ENCODE assay signal across 15 cellular contexts in the genomic region with DNA sequence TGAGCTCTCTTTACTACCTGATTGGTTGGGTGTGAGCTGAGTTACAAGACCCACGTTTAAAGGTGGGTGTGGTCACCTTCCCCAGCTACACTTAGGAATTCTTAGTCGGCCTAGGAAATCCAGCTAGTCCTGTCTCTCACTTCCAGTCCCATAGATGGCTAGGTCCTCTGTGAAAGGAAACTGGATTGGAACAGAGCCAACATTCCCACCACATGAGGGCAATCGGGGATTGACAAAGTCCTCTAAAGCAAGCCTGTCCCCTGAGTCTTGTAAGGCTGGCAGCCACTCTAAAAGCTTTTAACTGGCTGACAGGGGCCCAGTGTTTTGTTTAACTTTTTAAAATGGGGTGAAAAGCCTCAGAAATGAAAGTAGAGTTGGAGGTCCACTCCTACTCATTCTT.
"Had no signal": no experiment of that assay in that cellular context is flagged by ENCODE, and none has a peak within 500 bp of the region (broad histone marks: within the 10 kb centered on the region; RNA-seq: fewer than 3 reads in every experiment).

No MANE protein-coding gene starts in this region.

- H3K27me3 ChIP-seq: cardiac muscle cell, neutrophil, thyroid gland had no signal

- H3K4me1 Mint-ChIP-seq: activated naive CD4-positive, alpha-beta T cell treated with anti-CD3 and anti-CD28 coated beads, Interleukin-2, amount 10 ng/mL, durations not matched to agents 7 days and 5 days; stimulated activated naive B cell treated with anti-CD40 and anti-IgM and Interleukin-4, amounts not matched to agents 10 μg/mL and 1 μg/mL and 100 μg/mL, for 72 hours had no signal

- H3K27ac ChIP-seq: cardiac muscle cell, left ventricle myocardium inferior, neutrophil, skin epidermis, thyroid gland had no signal

- H3K4me1 ChIP-seq: left ventricle myocardium inferior, thyroid gland had no signal

- H3K4me3 ChIP-seq: cardiac muscle cell, left ventricle myocardium inferior, mucosa of descending colon, skin epidermis, thyroid gland had no signal

- H3K4me3 Mint-ChIP-seq: activated naive CD4-positive, alpha-beta T cell treated with anti-CD3 and anti-CD28 coated beads, Interleukin-2, amount 10 ng/mL, durations not matched to agents 7 days and 5 days; activated T-cell treated with anti-CD3 and anti-CD28 coated beads, Interleukin-2, amount 50 U/mL, for 24 hours; naive thymus-derived CD4-positive, alpha-beta T cell; stimulated activated naive B cell treated with anti-CD40 and anti-IgM and Interleukin-4, amounts not matched to agents 10 μg/mL and 1 μg/mL and 100 μg/mL, for 72 hours had no signal

- H3K27ac Mint-ChIP-seq: activated naive CD4-positive, alpha-beta T cell treated with anti-CD3 and anti-CD28 coated beads, Interleukin-2, amount 10 ng/mL, durations not matched to agents 7 days and 5 days; activated T-cell treated with anti-CD3 and anti-CD28 coated beads, Interleukin-2, amount 50 U/mL, for 24 hours had no signal

- H3K36me3 ChIP-seq: cardiac muscle cell, neutrophil had no signal

- DNase-seq: activated CD4-positive, alpha-beta T cell treated with anti-CD3 and anti-CD28 coated beads, Interleukin-2, amount 50 U/mL, for 1 hour; activated naive CD4-positive, alpha-beta T cell treated with anti-CD3 and anti-CD28 coated beads, Interleukin-2, amount 10 ng/mL, durations not matched to agents 7 days and 5 days; activated T-cell treated with anti-CD3 and anti-CD28 coated beads, Interleukin-2, amount 50 U/mL, for 24 hours; hypothalamus; kidney; left ventricle myocardium inferior; mucosa of descending colon; naive thymus-derived CD4-positive, alpha-beta T cell; stimulated activated CD4-positive, alpha-beta T cell treated with anti-CD3 and anti-CD28 coated beads, Interleukin-15, amount 100 ng/mL, for 24 hours; stimulated activated CD4-positive, alpha-beta T cell treated with anti-CD3 and anti-CD28 coated beads, Interleukin-4, amount 100 ng/mL, for 1 hour; stimulated activated naive B cell treated with anti-CD40 and anti-IgM and Interleukin-4, amounts not matched to agents 10 μg/mL and 1 μg/mL and 100 μg/mL, for 72 hours; thyroid gland had no signal

- H3K9me3 ChIP-seq: thyroid gland had no signal

- H3K27me3 Mint-ChIP-seq: activated naive CD4-positive, alpha-beta T cell treated with anti-CD3 and anti-CD28 coated beads, Interleukin-2, amount 10 ng/mL, durations not matched to agents 7 days and 5 days; activated T-cell treated with anti-CD3 and anti-CD28 coated beads, Interleukin-2, amount 50 U/mL, for 24 hours; naive thymus-derived CD4-positive, alpha-beta T cell; stimulated activated naive B cell treated with anti-CD40 and anti-IgM and Interleukin-4, amounts not matched to agents 10 μg/mL and 1 μg/mL and 100 μg/mL, for 72 hours had no signal
